Comparison of ENCODE assay signal across 8 cellular contexts in the genomic region with DNA sequence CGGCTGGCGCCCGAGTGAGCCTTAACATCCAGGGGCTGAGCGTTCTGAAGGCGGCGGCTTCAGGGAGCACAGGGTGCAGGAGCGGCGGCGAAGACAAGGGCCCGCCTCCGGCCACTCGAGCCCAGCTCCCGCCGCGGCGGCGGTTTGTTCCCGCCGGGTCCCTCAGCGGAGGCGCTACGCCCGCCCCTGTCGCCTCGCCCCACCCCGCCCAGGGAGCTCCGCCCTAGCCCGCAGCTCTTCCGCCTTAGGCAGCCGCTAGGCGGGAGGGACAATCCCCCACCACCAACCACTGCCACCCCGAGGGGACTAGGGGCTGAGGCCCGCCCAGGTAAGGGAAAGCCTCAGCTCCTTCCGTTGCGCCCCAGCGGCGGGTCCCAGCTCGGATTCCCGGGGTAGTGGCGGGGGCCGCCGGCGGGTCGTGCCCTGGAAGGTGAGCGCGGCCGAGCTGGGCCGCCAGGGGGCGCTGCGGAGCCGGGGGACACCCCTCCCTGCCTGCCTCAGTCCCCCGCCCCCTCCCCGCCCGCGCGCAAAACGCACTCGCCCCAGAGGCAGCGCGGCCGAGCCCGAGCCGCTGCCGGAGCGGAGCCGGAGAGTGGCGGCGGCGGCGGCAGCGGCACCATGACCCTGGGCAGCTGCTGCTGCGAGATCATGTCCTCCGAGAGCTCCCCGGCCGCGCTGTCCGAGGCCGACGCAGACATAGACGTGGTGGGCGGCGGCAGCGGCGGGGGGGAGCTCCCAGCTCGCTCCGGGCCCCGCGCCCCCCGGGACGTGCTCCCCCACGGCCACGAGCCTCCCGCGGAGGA. TPM values are rescaled to one million over a fixed set of nuclear protein-coding genes. Genes with fewer than 3 reads are reported as not detected.
DNase-seq lines count a peak whose midpoint lies in the region; ATAC-seq lines count a peak whose summit lies in the region.

FOXD2 (plus strand) TSS at position 527 of the 803 bp plus-strand sequence; CDS start at position 619, 92 bp downstream.

- peaks cover 33% of the 10 kb centered on the region for H3K4me1 Mint-ChIP-seq in activated CD8-positive, alpha-beta T cell treated with anti-CD3 and anti-CD28 coated beads, Interleukin-2, amount 10 ng/mL, durations not matched to agents 7 days and 5 days (ENCODE audit: low read depth)

- peaks cover 26% of the 10 kb centered on the region for H3K36me3 Mint-ChIP-seq in activated CD8-positive, alpha-beta T cell treated with anti-CD3 and anti-CD28 coated beads, Interleukin-2, amount 10 ng/mL, durations not matched to agents 7 days and 5 days (ENCODE audit: low read depth)

- H3K27me3 ChIP-seq in endocrine pancreas (ENCODE audit: control insufficient read depth, insufficient read depth, low read length), result peaks cover 32% of the 10 kb centered on the region

- no peak within 1 kb of the TSS for H3K4me3 ChIP-seq in endocrine pancreas (ENCODE audit: control insufficient read depth, insufficient read depth, low read length)

- H3K4me1 ChIP-seq in endocrine pancreas (ENCODE audit: control insufficient read depth, insufficient read depth, low read length), result no peaks in the 10 kb centered on the region

- peak within 1 kb of the TSS; percentile 88 for H3K27ac Mint-ChIP-seq in activated CD8-positive, alpha-beta T cell treated with anti-CD3 and anti-CD28 coated beads, Interleukin-2, amount 10 ng/mL, durations not matched to agents 7 days and 5 days

- DNase-seq in CMK (ENCODE audit: low read depth), result peak; percentile 86
- DNase-seq in NCI-H82 (lab: John Stamatoyannopoulos, UW), result peak; percentile 95
- DNase-seq in activated CD8-positive, alpha-beta T cell treated with anti-CD3 and anti-CD28 coated beads, Interleukin-2, amount 10 ng/mL, durations not matched to agents 7 days and 5 days, result peak; percentile 95
- DNase-seq in midbrain (lab: John Stamatoyannopoulos, UW), result peak; percentile 45
- DNase-seq in stimulated activated CD8-positive, alpha-beta memory T cell treated with anti-CD3 and anti-CD28 coated beads, Interleukin-2, amount 100 ng/mL, for 48 hours (ENCODE audit: low read depth in 2 of 2), result peak; percentile 89 to 90

- peaks cover 27% of the 10 kb centered on the region for H3K27me3 Mint-ChIP-seq in activated CD8-positive, alpha-beta T cell treated with anti-CD3 and anti-CD28 coated beads, Interleukin-2, amount 10 ng/mL, durations not matched to agents 7 days and 5 days (ENCODE audit: low read depth)

- peak within 1 kb of the TSS; percentile 36 for H3K9ac ChIP-seq in endocrine pancreas (ENCODE audit: control insufficient read depth, insufficient read depth, low read length)

- H3K9me3 Mint-ChIP-seq in activated CD8-positive, alpha-beta T cell treated with anti-CD3 and anti-CD28 coated beads, Interleukin-2, amount 10 ng/mL, durations not matched to agents 7 days and 5 days (ENCODE audit: insufficient read depth), result no peaks in the 10 kb centered on the region

- ATAC-seq in GM19395 (IDR thresholded peaks at IDR 0.05; ENCODE audit: unreplicated experiment) (peak; percentile 79), HG03521 (IDR thresholded peaks at IDR 0.05; ENCODE audit: unreplicated experiment) (peak; percentile 79)
- peak; percentile 90 for ATAC-seq in activated CD8-positive, alpha-beta T cell treated with anti-CD3 and anti-CD28 coated beads, Interleukin-2, amount 10 ng/mL, durations not matched to agents 7 days and 5 days

- CTCF ChIA-PET in activated CD8-positive, alpha-beta T cell treated with anti-CD3 and anti-CD28 coated beads, Interleukin-2, amount 10 ng/mL, durations not matched to agents 7 days and 5 days (lab: Charles Lee), result interaction anchor here (0.6 to 6.1 kb wide), 53 partner anchors 9 to 320 kb away, joined by 3 to 71 read pairs (median 4); partner anchors contain the start of genes CMPK1, PDZK1IP1 and STIL

- H3K9me3 ChIP-seq in endocrine pancreas (ENCODE audit: control insufficient read depth, low read length), result no peaks in the 10 kb centered on the region

- peak within 1 kb of the TSS; percentile 93 for H3K4me3 Mint-ChIP-seq in activated CD8-positive, alpha-beta T cell treated with anti-CD3 and anti-CD28 coated beads, Interleukin-2, amount 10 ng/mL, durations not matched to agents 7 days and 5 days

- no peaks in the 10 kb centered on the region for H3K36me3 ChIP-seq in endocrine pancreas (ENCODE audit: control insufficient read depth, insufficient read depth, low read length)

- POLR2A ChIA-PET in activated CD8-positive, alpha-beta T cell treated with anti-CD3 and anti-CD28 coated beads, Interleukin-2, amount 10 ng/mL, durations not matched to agents 7 days and 5 days (lab: Charles Lee), result interaction anchor here (0.9 kb wide), 1 partner anchor 273 kb away, joined by 5 read pairs; no protein-coding TSS in a partner anchor

RNA-seq across cellular contexts. Expression of gene FOXD2, which starts in this region (rescaled TPM):
- under 1 TPM; 0.24 to 0.31 TPM for total RNA-seq in activated CD8-positive, alpha-beta T cell treated with anti-CD3 and anti-CD28 coated beads, Interleukin-2, amount 10 ng/mL, durations not matched to agents 7 days and 5 days

Comparison
In these comparisons a context has a peak if more than half of its experiments do, and no peak if none do; other contexts are left out.
1. Peak in DNase-seq and ATAC-seq in activated CD8-positive, alpha-beta T cell treated with anti-CD3 and anti-CD28 coated beads, Interleukin-2, amount 10 ng/mL, durations not matched to agents 7 days and 5 days; RNA of the gene not detected or under 1 TPM.
2. DNase-seq: peak in every context shown above with its lines; median percentile 95 in NCI-H82; 95 in activated CD8-positive, alpha-beta T cell treated with anti-CD3 and anti-CD28 coated beads, Interleukin-2, amount 10 ng/mL, durations not matched to agents 7 days and 5 days; 90 in stimulated activated CD8-positive, alpha-beta memory T cell treated with anti-CD3 and anti-CD28 coated beads, Interleukin-2, amount 100 ng/mL, for 48 hours; 86 in CMK; 45 in midbrain.